ENCODE assay signal across 1 cellular context in the genomic region with DNA sequence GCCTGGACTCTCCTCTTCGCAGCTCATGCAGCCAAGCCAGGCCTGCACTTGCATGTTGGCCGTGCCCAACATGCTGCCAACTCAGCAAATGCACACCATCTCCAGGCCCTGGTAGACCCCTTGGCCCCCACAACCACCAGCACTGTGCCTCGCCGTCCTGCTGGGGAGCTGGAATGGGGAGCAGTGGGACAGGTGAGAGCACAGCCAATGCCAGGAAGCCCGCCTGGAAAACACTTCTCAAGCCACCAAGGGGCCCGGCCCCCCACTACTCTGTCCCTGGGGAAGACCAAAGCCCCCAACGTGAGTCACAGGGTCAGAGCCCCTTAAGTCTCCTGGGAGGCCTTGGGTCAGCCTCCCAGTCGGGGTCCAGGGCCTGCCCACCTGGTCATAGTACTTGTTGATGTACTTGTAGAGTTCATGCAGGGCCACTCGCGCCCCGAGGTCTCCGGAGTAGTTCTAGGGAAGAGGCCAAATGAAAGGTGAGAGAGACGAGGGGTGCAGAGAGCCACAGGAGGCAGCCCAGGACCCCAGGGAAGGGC.
TF ChIP-seq lines count a peak whose summit lies in the region.

No MANE protein-coding gene starts in this region.

TF ChIP-seq in IMR-90, 13 proteins besides CTCF, POLR2A, EP300 and RAD21:
- TF ChIP-seq, protein P1, sequence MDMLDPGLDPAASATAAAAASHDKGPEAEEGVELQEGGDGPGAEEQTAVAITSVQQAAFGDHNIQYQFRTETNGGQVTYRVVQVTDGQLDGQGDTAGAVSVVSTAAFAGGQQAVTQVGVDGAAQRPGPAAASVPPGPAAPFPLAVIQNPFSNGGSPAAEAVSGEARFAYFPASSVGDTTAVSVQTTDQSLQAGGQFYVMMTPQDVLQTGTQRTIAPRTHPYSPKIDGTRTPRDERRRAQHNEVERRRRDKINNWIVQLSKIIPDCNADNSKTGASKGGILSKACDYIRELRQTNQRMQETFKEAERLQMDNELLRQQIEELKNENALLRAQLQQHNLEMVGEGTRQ (IDR thresholded peaks at IDR 0.05; ENCODE audit: low read depth, low read length), result no peak
- TF ChIP-seq SMC3 (IDR thresholded peaks at IDR 0.05; ENCODE audit: low read depth, low read length) (no peak), BHLHE40 (IDR thresholded peaks at IDR 0.05; ENCODE audit: low read depth, low read length) (no peak)
